Comparison of ENCODE assay signal across 8 cellular contexts in genomic region chr5:147403659-147404640, GRCh38.
DNase-seq lines count a peak whose midpoint lies in the region; ATAC-seq and TF ChIP-seq lines count a peak whose summit lies in the region.

No MANE protein-coding gene starts in this region.

- H3K4me3 ChIP-seq in BJ (ENCODE audit: low read depth, low read length) (no peak overlapping the region; the same call in 1 of the 2 replicates), left lung (no peak overlapping the region), uterus (no peak overlapping the region)

- ATAC-seq in GM21423 (IDR thresholded peaks at IDR 0.05; ENCODE audit: unreplicated experiment) (peak; percentile 95), HG03565 (IDR thresholded peaks at IDR 0.05; ENCODE audit: unreplicated experiment) (peak; percentile 91), left lung (peak; percentile 81)

- H3K27me3 ChIP-seq in BJ (ENCODE audit: control insufficient read depth, insufficient read depth, low read length) (no peaks in the 10 kb centered on the region), left lung (no peaks in the 10 kb centered on the region), uterus (no peaks in the 10 kb centered on the region)

- H3K36me3 ChIP-seq in BJ (ENCODE audit: control insufficient read depth, insufficient read depth, low read length) = peaks cover 7% of the 10 kb centered on the region
- H3K36me3 ChIP-seq in left lung = peaks cover 0 to 13% of the 10 kb centered on the region in 2 donors
- H3K36me3 ChIP-seq in uterus = no peaks in the 10 kb centered on the region

- intact Hi-C loops in left lung (cut with DNase I) (no loop called here), uterus (cut with DNase I; ENCODE audit: low total_unique reads) (no loop called here)

- DNase-seq in BJ (ENCODE audit: low read depth) (peak; percentile 93), astrocyte of the hippocampus (ENCODE audit: low read depth, low spot score) (peak; percentile 97), left lung (peak; percentile 68 to 73), uterus (peak; percentile 79 to 88)
- DNase-seq in stimulated activated CD4-positive, alpha-beta T cell treated with anti-CD3 and anti-CD28 coated beads, Interleukin-15, amount 100 ng/mL, for 24 hours = no peak
- no peak for DNase-seq in activated CD8-positive, alpha-beta memory T cell treated with anti-CD3 and anti-CD28 coated beads, Interleukin-2, amount 50 U/mL, for 4 hours

- peak; percentile 16 to 34 for TF ChIP-seq POLR2A in uterus (IDR thresholded peaks at IDR 0.05)

- CTCF ChIA-PET in BJ (lab: Yijun Ruan, JAX) = interaction anchor here (0.9 to 2.4 kb wide), 9 partner anchors 9 to 173 kb away, joined by 3 to 14 read pairs (median 3); no protein-coding TSS in a partner anchor

- POLR2A ChIA-PET in BJ (lab: Charles Lee) = interaction anchor here (0.8 kb wide), 1 partner anchor 127 kb away, joined by 3 read pairs; no protein-coding TSS in a partner anchor

- TF ChIP-seq CTCF in BJ (IDR thresholded peaks at IDR 0.05; ENCODE audit: insufficient read depth, low read depth, low read length) (no peak), left lung (IDR thresholded peaks at IDR 0.05) (no peak), uterus (IDR thresholded peaks at IDR 0.05) (no peak)

- H3K4me1 ChIP-seq in left lung = peaks cover 18 to 26% of the 10 kb centered on the region in 2 donors
- peaks cover 5 to 16% of the 10 kb centered on the region in 2 donors for H3K4me1 ChIP-seq in uterus

- peak overlapping the region; percentile 82 to 84 for H3K27ac ChIP-seq in left lung
- peak overlapping the region; percentile 96 for H3K27ac ChIP-seq in uterus

- H3K9me3 ChIP-seq in left lung (no peaks in the 10 kb centered on the region), uterus (no peaks in the 10 kb centered on the region)

Comparison
In these comparisons a context has a peak if more than half of its experiments do, and no peak if none do; other contexts are left out.
1. DNase-seq: peak in BJ (single experiment), astrocyte of the hippocampus (single experiment), left lung (2 of 2) and uterus (2 of 2); none in stimulated activated CD4-positive, alpha-beta T cell treated with anti-CD3 and anti-CD28 coated beads, Interleukin-15, amount 100 ng/mL, for 24 hours (single experiment) and activated CD8-positive, alpha-beta memory T cell treated with anti-CD3 and anti-CD28 coated beads, Interleukin-2, amount 50 U/mL, for 4 hours (single experiment).
2. Peak in every context shown above with its lines, with median percentiles within 50 percentile points of each other: ATAC-seq.